In the genomic region with DNA sequence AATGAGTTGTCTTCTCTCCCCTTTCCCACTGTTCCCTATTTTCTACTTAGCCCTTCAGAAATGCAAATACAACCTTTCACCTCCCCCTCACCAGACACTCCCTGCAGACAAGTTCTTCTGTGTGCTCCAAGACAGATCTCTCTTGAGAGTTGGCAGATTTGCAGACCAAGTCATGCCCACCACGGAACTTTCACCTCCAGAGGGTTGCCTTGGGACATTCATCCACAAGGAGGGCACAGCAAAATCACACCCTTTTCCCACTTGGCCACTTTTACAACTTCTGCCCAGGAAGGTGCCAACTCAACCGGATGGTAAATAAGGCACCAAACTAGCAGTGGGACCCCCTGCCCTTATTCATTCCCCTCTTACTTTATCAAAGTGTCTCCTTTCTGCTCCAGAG, we compare ENCODE assay signal across 16 cellular contexts.
"Had no signal": no experiment of that assay in that cellular context is flagged by ENCODE, and none has a peak within 500 bp of the region (broad histone marks: within the 10 kb centered on the region; RNA-seq: fewer than 3 reads in every experiment).

No MANE protein-coding gene starts in this region.

- H3K4me3 ChIP-seq: hepatocyte, mucosa of descending colon, ovary, right atrium auricular region, sigmoid colon, skin epidermis, thyroid gland had no signal

- H3K79me2 ChIP-seq: hepatocyte had no signal

- H3K36me3 Mint-ChIP-seq: natural killer cell, type B pancreatic cell had no signal

- H3K4me3 Mint-ChIP-seq: natural killer cell, neural crest cell, type B pancreatic cell had no signal

- H3K27ac ChIP-seq: hepatocyte, ovary, right atrium auricular region, sigmoid colon, skin epidermis, thyroid gland had no signal

- DNase-seq: dermis blood vessel endothelial cell; erythroblast; foreskin melanocyte; kidney glomerular epithelial cell; mucosa of descending colon; natural killer cell; ovary; sigmoid colon; stimulated activated CD4-positive, alpha-beta T cell treated with anti-CD3 and anti-CD28 coated beads, Interleukin-2, amount 100 ng/mL, for 48 hours; stimulated activated naive CD4-positive, alpha-beta T cell treated with Interleukin-2 at 50 U/mL for 16 hours; thyroid gland had no signal

- ATAC-seq: mucosa of descending colon, natural killer cell had no signal

- H3K4me1 ChIP-seq: right atrium auricular region, sigmoid colon, thyroid gland had no signal

- H3K9me3 Mint-ChIP-seq: natural killer cell, type B pancreatic cell had no signal

- H3K27me3 ChIP-seq: hepatocyte, ovary, right atrium auricular region, thyroid gland had no signal

- H3K36me3 ChIP-seq: ovary, right atrium auricular region, sigmoid colon, thyroid gland had no signal

- H3K27ac Mint-ChIP-seq: natural killer cell, type B pancreatic cell had no signal

- H3K4me2 ChIP-seq: hepatocyte had no signal

- H3K9me3 ChIP-seq: mucosa of descending colon, ovary, right atrium auricular region, sigmoid colon, thyroid gland had no signal

- H2AFZ ChIP-seq: hepatocyte had no signal

- H3K4me1 Mint-ChIP-seq: neural crest cell had no signal
